Comparison of ENCODE assay signal across 9 cellular contexts in the genomic region with DNA sequence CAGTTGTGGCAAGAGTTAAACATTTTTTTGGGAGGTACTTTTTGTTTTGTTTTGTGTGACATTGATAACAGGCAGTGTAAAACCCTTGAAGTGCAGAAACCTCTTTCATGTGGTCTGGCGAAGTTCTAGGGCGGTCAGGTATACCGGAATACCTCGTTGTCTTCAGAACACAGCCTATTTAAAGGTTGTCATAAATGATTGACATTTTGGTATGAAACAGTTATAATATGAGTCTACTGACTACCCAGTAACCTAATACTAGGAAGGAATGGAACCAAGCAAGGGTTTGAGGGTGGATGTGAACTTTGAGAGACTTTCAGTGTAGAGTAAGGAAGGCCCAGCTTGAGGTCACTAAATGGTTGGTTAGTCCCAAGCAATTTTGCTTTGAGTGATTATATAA. TPM values are rescaled to one million over a fixed set of nuclear protein-coding genes. Genes with fewer than 3 reads are reported as not detected.
DNase-seq lines count a peak whose midpoint lies in the region; ATAC-seq lines count a peak whose summit lies in the region.
"Had no signal": no experiment of that assay in that cellular context is flagged by ENCODE, and none has a peak within 500 bp of the region (broad histone marks: within the 10 kb centered on the region; RNA-seq: fewer than 3 reads in every experiment).

No MANE protein-coding gene starts in this region.

- no peaks in the 10 kb centered on the region for H3K27me3 ChIP-seq in H7 (ENCODE audit: control insufficient read depth, insufficient read depth, low read length)

- peaks cover 2% of the 10 kb centered on the region for H3K36me3 ChIP-seq in H7 (replicated peaks; ENCODE audit: control insufficient read depth, insufficient read depth, low read length)

- ATAC-seq in GM18867 (IDR thresholded peaks at IDR 0.05; ENCODE audit: unreplicated experiment): peak; percentile 88
- ATAC-seq in HG03066 (IDR thresholded peaks at IDR 0.05; ENCODE audit: low read depth, unreplicated experiment): peak; percentile 74

- H3K4me3 ChIP-seq in H7 (ENCODE audit: insufficient read depth, low read depth, low read length): no peak overlapping the region

- peak; percentile 7 for DNase-seq in activated CD8-positive, alpha-beta memory T cell treated with anti-CD3 and anti-CD28 coated beads, Interleukin-2, amount 50 U/mL, for 24 hours (ENCODE audit: extremely low read depth)
- peak; percentile 3 to 49 (median 32) for DNase-seq in stimulated activated CD4-positive, alpha-beta T cell treated with anti-CD3 and anti-CD28 coated beads, Interleukin-12 subunit alpha, Interleukin-12 subunit beta, amount 100 ng/mL, for 48 hours (ENCODE audit: low read depth in 2 of 3, low spot score in 1 of 3)
- DNase-seq in H7 (no peak), SHP77 (lab: John Stamatoyannopoulos, UW) (no peak), NCI-H1436 treated with DMSO at 0.1 percent for 48 hours (lab: John Stamatoyannopoulos, UW) (no peak), NCI-H2029 (lab: John Stamatoyannopoulos, UW) (no peak)
- DNase-seq: MV-4-11 had no signal

RNA-seq across cellular contexts. Expression of gene PATJ, which starts 40.5 kb away (rescaled TPM):
- total RNA-seq in H7 (2014; rRNA removed; shearing (Covaris generic)): 15.8 and 31.6 TPM in 2 replicates

RNA-seq across cellular contexts. Expression of gene TM2D1, which starts 57.8 kb away (rescaled TPM):
- total RNA-seq in H7 (2014; rRNA removed; shearing (Covaris generic)): 39.6 and 49.5 TPM in 2 replicates

Comparison
In these comparisons a context has a peak if more than half of its experiments do, and no peak if none do; other contexts are left out.
1. DNase-seq: peak in activated CD8-positive, alpha-beta memory T cell treated with anti-CD3 and anti-CD28 coated beads, Interleukin-2, amount 50 U/mL, for 24 hours (single experiment) and stimulated activated CD4-positive, alpha-beta T cell treated with anti-CD3 and anti-CD28 coated beads, Interleukin-12 subunit alpha, Interleukin-12 subunit beta, amount 100 ng/mL, for 48 hours (3 of 3); none in H7 (single experiment), SHP77 (0 of 2), NCI-H1436 treated with DMSO at 0.1 percent for 48 hours (single experiment) and NCI-H2029 (single experiment).